Comparison of ENCODE assay signal across 19 cellular contexts in genomic region chr2:38440655-38441054, GRCh38.
DNase-seq lines count a peak whose midpoint lies in the region; ATAC-seq, FAIRE-seq and TF ChIP-seq lines count a peak whose summit lies in the region.
"Had no signal": no experiment of that assay in that cellular context is flagged by ENCODE, and none has a peak within 500 bp of the region (broad histone marks: within the 10 kb centered on the region; RNA-seq: fewer than 3 reads in every experiment).

No MANE protein-coding gene starts in this region.

- WGBS in SK-N-SH (ENCODE audit: low lambda C conversion rate): 74% methylated on average over 5 of the region's 5 CpGs
- 26 to 48% methylated on average over 5 of the region's 5 CpGs for WGBS in heart right ventricle, 2 donors
- WGBS in small intestine, 3 donors: 10 to 54% (median 20%) methylated on average over 5 of the region's 5 CpGs

- H3K36me3 ChIP-seq in SK-N-SH (replicated peaks in 1 of 2; ENCODE audit: control insufficient read depth in 1 of 2, insufficient read depth in 2 of 2, low read length in 1 of 2) (no peaks in the 10 kb centered on the region), heart right ventricle (no peaks in the 10 kb centered on the region), small intestine (ENCODE audit: control insufficient read depth in 2 of 2, insufficient read depth in 2 of 2, low read length in 2 of 2) (no peaks in the 10 kb centered on the region)

- CTCF ChIA-PET in SK-N-SH (lab: Yijun Ruan, JAX): interaction anchor here (2.6 kb wide), 1 partner anchor 22 kb away, joined by 7 read pairs; no protein-coding TSS in a partner anchor

- no peaks in the 10 kb centered on the region for H4K20me1 ChIP-seq in SK-N-SH (ENCODE audit: insufficient read depth)

- H3K4me3 ChIP-seq in SK-N-SH (ENCODE audit: low read depth in 2 of 2, low read length in 1 of 2): no peak overlapping the region
- H3K4me3 ChIP-seq in heart right ventricle: no peak overlapping the region
- no peak overlapping the region for H3K4me3 ChIP-seq in small intestine (ENCODE audit: low read depth in 1 of 2, low read length in 2 of 2)

- no peak for TF ChIP-seq RAD21 in SK-N-SH (IDR thresholded peaks at IDR 0.05; ENCODE audit: low read length)

- H2AFZ ChIP-seq in SK-N-SH (ENCODE audit: low read depth): no peak overlapping the region

- POLR2A ChIA-PET in SK-N-SH (lab: Yijun Ruan, JAX): no interaction called here

- no peaks in the 10 kb centered on the region for H3K9me2 ChIP-seq in SK-N-SH

- no peak overlapping the region for H3K4me2 ChIP-seq in SK-N-SH

- TF ChIP-seq EP300 in SK-N-SH (IDR thresholded peaks at IDR 0.05; ENCODE audit: borderline replicate concordance in 1 of 2, low read depth in 1 of 2, low read length in 1 of 2): no peak

- FAIRE-seq in small intestine (lab: Jason Lieb, UNC): no peak
- FAIRE-seq: frontal cortex had no signal

- H3K79me2 ChIP-seq in SK-N-SH (ENCODE audit: insufficient read depth): no peaks in the 10 kb centered on the region

- no peak overlapping the region for H3K9ac ChIP-seq in SK-N-SH

- no peaks in the 10 kb centered on the region for H3F3A ChIP-seq in SK-N-SH (replicated peaks; ENCODE audit: insufficient read depth)

- H3K4me1 ChIP-seq in SK-N-SH (ENCODE audit: control insufficient read depth in 1 of 2, insufficient read depth in 2 of 2, low read depth in 1 of 2, low read length in 1 of 2): peaks cover 10 to 29% of the 10 kb centered on the region in 2 experiments; a peak in 3 of 4 replicates
- H3K4me1 ChIP-seq in heart right ventricle: peaks cover 0 to 29% (median 21%) of the 10 kb centered on the region in 9 donors
- no peaks in the 10 kb centered on the region for H3K4me1 ChIP-seq in small intestine (ENCODE audit: control insufficient read depth in 2 of 2, insufficient read depth in 1 of 2, low read depth in 1 of 2, low read length in 1 of 2)

- ATAC-seq in SK-N-SH treated with all-trans-retinoic acid at 6 μM for 48 hours (no peak), heart right ventricle (peak in 5 of 8 donors; percentile 43 to 81 (median 76)), GM18498 (IDR thresholded peaks at IDR 0.05; ENCODE audit: unreplicated experiment) (no peak), GM21528 (IDR thresholded peaks at IDR 0.05; ENCODE audit: low FRiP score, unreplicated experiment) (no peak)
- ATAC-seq: PC-3 had no signal

- TF ChIP-seq CTCF in SK-N-SH (IDR thresholded peaks at IDR 0.05) (no peak), heart right ventricle (IDR thresholded peaks at IDR 0.05) (no peak)

- DNase-seq in SK-N-SH (no peak), OCI-M1 (lab: John Stamatoyannopoulos, UW) (peak; percentile 88), heart right ventricle (no peak), small intestine (peak; percentile 72), Kasumi-1 (lab: John Stamatoyannopoulos, UW) (no peak)
- DNase-seq: activated B cell treated with CpG ODN at 0.5 μM for 24 hours; activated effector memory CD4-positive, alpha-beta T cell treated with Interleukin-2 at 50 U/mL for 16 hours; anterior cingulate cortex; CD4-positive, alpha-beta T cell; KG1; NCI-H187; NCI-H524 treated with DMSO at 0.1 percent for 48 hours; PC-3; retina; SW 1271 had no signal

- H3K27ac ChIP-seq in SK-N-SH (ENCODE audit: low read depth in 2 of 2, low read length in 1 of 2) (no peak overlapping the region), heart right ventricle (no peak overlapping the region), small intestine (ENCODE audit: low read depth in 1 of 2, low read length in 1 of 2) (no peak overlapping the region)

- H3K9me3 ChIP-seq in SK-N-SH (no peaks in the 10 kb centered on the region), heart right ventricle (no peaks in the 10 kb centered on the region), small intestine (ENCODE audit: control insufficient read depth, low read depth) (no peaks in the 10 kb centered on the region)

- intact Hi-C loops in heart right ventricle (cut with DNase I): loop anchor here in 2 of 10 donors (10.0 kb wide), 2 partner anchors 66 to 126 kb away; partner anchors contain the start of gene ATL2 (in 2 of the 2)

- peaks cover 12% of the 10 kb centered on the region for H3K27me3 ChIP-seq in SK-N-SH (ENCODE audit: insufficient read depth)
- no peaks in the 10 kb centered on the region for H3K27me3 ChIP-seq in heart right ventricle
- H3K27me3 ChIP-seq in small intestine (ENCODE audit: control insufficient read depth in 2 of 2, insufficient read depth in 2 of 2, low read length in 2 of 2): no peaks in the 10 kb centered on the region

TF ChIP-seq in SK-N-SH, 30 proteins besides CTCF, POLR2A, EP300 and RAD21:
- TF ChIP-seq GATA2 (CRISPR knock-in tag; IDR thresholded peaks at IDR 0.05) (peak; percentile 50; the same call in 1 of the 2 replicates), JUND (IDR thresholded peaks at IDR 0.05) (no peak), CHD2 (IDR thresholded peaks at IDR 0.05; ENCODE audit: low read length, partially characterized antibody) (peak; percentile 18)

TF ChIP-seq in SK-N-SH treated with all-trans-retinoic acid at 6 μM for 48 hours, 23 proteins besides CTCF, POLR2A, EP300 and RAD21:
- TF ChIP-seq TCF4 (CRISPR knock-in tag; IDR thresholded peaks at IDR 0.05; ENCODE audit: borderline replicate concordance): no peak
- no peak for TF ChIP-seq CSDC2 (CRISPR knock-in tag; IDR thresholded peaks at IDR 0.05)
- no peak for TF ChIP-seq TOX (CRISPR knock-in tag; IDR thresholded peaks at IDR 0.05; ENCODE audit: borderline replicate concordance)
- no peak for TF ChIP-seq SNAI2 (CRISPR knock-in tag; IDR thresholded peaks at IDR 0.05)
- TF ChIP-seq TSHZ2 (CRISPR knock-in tag; IDR thresholded peaks at IDR 0.05): no peak
- no peak for TF ChIP-seq ZFP30 (CRISPR knock-in tag; IDR thresholded peaks at IDR 0.05)
- TF ChIP-seq CREB5 (CRISPR knock-in tag; IDR thresholded peaks at IDR 0.05; ENCODE audit: low read depth): no peak
- TF ChIP-seq GLIS3 (CRISPR knock-in tag; IDR thresholded peaks at IDR 0.05): no peak
TF ChIP-seq in SK-N-SH treated with all-trans-retinoic acid at 6 μM for 48 hours: peak in this region for 0.

Comparison
In these comparisons a context has a peak if more than half of its experiments do, and no peak if none do; other contexts are left out.
1. DNase-seq: peak in OCI-M1 (single experiment) and small intestine (single experiment); none in SK-N-SH (single experiment), heart right ventricle (0 of 2) and Kasumi-1 (0 of 2).
2. ATAC-seq: peak in heart right ventricle (5 of 8); none in SK-N-SH treated with all-trans-retinoic acid at 6 μM for 48 hours (single experiment), GM18498 (single experiment) and GM21528 (single experiment).